24 cellular contexts compared by ENCODE assay signal in the genomic region with DNA sequence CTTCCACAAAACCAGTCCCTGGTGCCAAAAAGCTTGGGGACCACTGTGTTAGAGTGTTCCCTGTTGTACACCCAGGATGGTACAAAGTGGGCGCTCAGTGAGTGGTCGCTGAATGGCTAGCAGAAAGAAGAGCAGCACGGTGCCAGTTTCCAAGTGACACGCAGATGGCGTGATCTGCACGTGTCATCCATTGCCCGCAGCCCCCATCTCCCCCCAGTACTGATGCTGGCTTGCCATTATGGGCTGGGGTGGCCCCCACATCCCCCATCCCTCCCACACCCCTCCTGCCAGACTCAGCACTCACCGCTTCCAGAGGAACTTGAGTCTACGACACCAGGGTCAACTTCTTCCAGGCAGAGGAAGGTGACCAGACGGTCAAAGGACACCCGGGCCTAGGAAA. TPM values are rescaled to one million over a fixed set of nuclear protein-coding genes. Genes with fewer than 3 reads are reported as not detected.
"Had no signal": no experiment of that assay in that cellular context is flagged by ENCODE, and none has a peak within 500 bp of the region (broad histone marks: within the 10 kb centered on the region; RNA-seq: fewer than 3 reads in every experiment).

No MANE protein-coding gene starts in this region.

- H3K36me3 Mint-ChIP-seq: activated CD4-positive, alpha-beta memory T cell treated with anti-CD3 and anti-CD28 coated beads for 36 hours; activated naive CD4-positive, alpha-beta T cell treated with anti-CD3 and anti-CD28 coated beads, Interleukin-2, amount 50 U/mL, for 72 hours; activated naive CD8-positive, alpha-beta T cell treated with anti-CD3 and anti-CD28 coated beads for 36 hours had no signal

- H3K36me3 ChIP-seq: adrenal gland, brain microvascular endothelial cell, breast epithelium had no signal

- H3K27me3 Mint-ChIP-seq: activated CD8-positive, alpha-beta T cell treated with anti-CD3 and anti-CD28 coated beads for 36 hours had no signal

- H3K9me3 Mint-ChIP-seq: activated B cell treated with CpG ODN at 0.5 μM for 24 hours; activated CD4-positive, alpha-beta memory T cell treated with anti-CD3 and anti-CD28 coated beads for 36 hours; activated CD4-positive, alpha-beta T cell treated with anti-CD3 and anti-CD28 coated beads, Interleukin-2, amount 10 ng/mL, durations not matched to agents 24 days and 14 days; activated CD8-positive, alpha-beta T cell treated with anti-CD3 and anti-CD28 coated beads for 36 hours; activated naive CD4-positive, alpha-beta T cell treated with anti-CD3 and anti-CD28 coated beads for 36 hours; activated naive CD4-positive, alpha-beta T cell treated with anti-CD3 and anti-CD28 coated beads, Interleukin-2, amount 50 U/mL, for 72 hours; activated naive CD8-positive, alpha-beta T cell treated with anti-CD3 and anti-CD28 coated beads for 36 hours; activated T-cell treated with anti-CD3 and anti-CD28 coated beads, Interleukin-2, amount 50 U/mL, for 4 hours; activated T-cell treated with anti-CD3 and anti-CD28 coated beads, Interleukin-2, amount 50 U/mL, for 72 hours; activated T-helper 1 cell treated with anti-CD3 and anti-CD28 coated beads, Interleukin-12 subunit alpha, Interleukin-12 subunit beta, Interleukin-2, Interleukin-4 antibody, amounts not matched to agents 30 ng/mL and 10 ng/mL and 1 ng/mL, durations not matched to agents 14 hours and 24 hours and 36 hours; activated T-helper 17 cell treated with anti-CD3 and anti-CD28 coated beads, Interleukin-2, amount 50 U/mL, for 72 hours; T-helper 1 cell treated with Interleukin-12 subunit alpha and Interleukin-12 subunit beta and Interleukin-4 antibody, amounts not matched to agents 30 μg/mL and 1 μg/mL, for 36 hours; T-helper 2 cell treated with Interferon-gamma antibody and Interleukin-4, amounts not matched to agents 5 μg/mL and 100 μg/mL, for 36 hours had no signal

- H3K9me3 ChIP-seq: adrenal gland, body of pancreas, breast epithelium had no signal

- H3K27ac Mint-ChIP-seq: activated B cell treated with CpG ODN at 0.5 μM for 24 hours; activated CD4-positive, alpha-beta memory T cell treated with anti-CD3 and anti-CD28 coated beads for 36 hours; activated CD4-positive, alpha-beta T cell treated with anti-CD3 and anti-CD28 coated beads, Interleukin-2, amount 10 ng/mL, durations not matched to agents 24 days and 14 days; activated CD8-positive, alpha-beta T cell treated with anti-CD3 and anti-CD28 coated beads for 36 hours; activated naive CD4-positive, alpha-beta T cell treated with anti-CD3 and anti-CD28 coated beads for 36 hours; activated naive CD4-positive, alpha-beta T cell treated with anti-CD3 and anti-CD28 coated beads, Interleukin-2, amount 50 U/mL, for 72 hours; activated naive CD8-positive, alpha-beta T cell treated with anti-CD3 and anti-CD28 coated beads for 36 hours; activated T-cell treated with anti-CD3 and anti-CD28 coated beads, Interleukin-2, amount 50 U/mL, for 72 hours; activated T-helper 1 cell treated with anti-CD3 and anti-CD28 coated beads, Interleukin-12 subunit alpha, Interleukin-12 subunit beta, Interleukin-2, Interleukin-4 antibody, amounts not matched to agents 30 ng/mL and 10 ng/mL and 1 ng/mL, durations not matched to agents 14 hours and 24 hours and 36 hours; activated T-helper 17 cell treated with anti-CD3 and anti-CD28 coated beads, Interleukin-2, amount 50 U/mL, for 72 hours; T-helper 1 cell treated with Interleukin-12 subunit alpha and Interleukin-12 subunit beta and Interleukin-4 antibody, amounts not matched to agents 30 μg/mL and 1 μg/mL, for 36 hours; T-helper 2 cell treated with Interferon-gamma antibody and Interleukin-4, amounts not matched to agents 5 μg/mL and 100 μg/mL, for 36 hours had no signal

- DNase-seq: activated T-cell treated with anti-CD3 and anti-CD28 coated beads for 4 hours, amniotic stem cell, aorta had no signal

- FAIRE-seq: astrocyte, TTC549 had no signal

- H3K27me3 ChIP-seq: adrenal gland, body of pancreas, brain microvascular endothelial cell, breast epithelium had no signal

- H3K4me1 ChIP-seq: adrenal gland, body of pancreas, breast epithelium had no signal

- H3K4me3 ChIP-seq: adrenal gland, body of pancreas, breast epithelium had no signal

- H3K4me1 Mint-ChIP-seq: activated B cell treated with CpG ODN at 0.5 μM for 24 hours; activated CD4-positive, alpha-beta T cell treated with anti-CD3 and anti-CD28 coated beads, Interleukin-2, amount 10 ng/mL, durations not matched to agents 24 days and 14 days; activated naive CD8-positive, alpha-beta T cell treated with anti-CD3 and anti-CD28 coated beads for 36 hours; activated T-helper 17 cell treated with anti-CD3 and anti-CD28 coated beads, Interleukin-2, amount 50 U/mL, for 72 hours had no signal

- ATAC-seq: activated CD8-positive, alpha-beta T cell treated with anti-CD3 and anti-CD28 coated beads for 36 hours; activated T-cell treated with anti-CD3 and anti-CD28 coated beads, Interleukin-2, amount 50 U/mL, for 4 hours; activated T-cell treated with anti-CD3 and anti-CD28 coated beads, Interleukin-2, amount 50 U/mL, for 72 hours; activated T-helper 17 cell treated with anti-CD3 and anti-CD28 coated beads, Interleukin-2, amount 50 U/mL, for 72 hours had no signal

- H3K27ac ChIP-seq: adrenal gland, body of pancreas, brain microvascular endothelial cell, breast epithelium, VCaP had no signal

- H3K4me3 Mint-ChIP-seq: activated B cell treated with CpG ODN at 0.5 μM for 24 hours; activated CD4-positive, alpha-beta memory T cell treated with anti-CD3 and anti-CD28 coated beads for 36 hours; activated CD4-positive, alpha-beta T cell treated with anti-CD3 and anti-CD28 coated beads, Interleukin-2, amount 10 ng/mL, durations not matched to agents 24 days and 14 days; activated CD8-positive, alpha-beta T cell treated with anti-CD3 and anti-CD28 coated beads for 36 hours; activated naive CD4-positive, alpha-beta T cell treated with anti-CD3 and anti-CD28 coated beads for 36 hours; activated naive CD8-positive, alpha-beta T cell treated with anti-CD3 and anti-CD28 coated beads for 36 hours; activated T-cell treated with anti-CD3 and anti-CD28 coated beads, Interleukin-2, amount 50 U/mL, for 4 hours; activated T-cell treated with anti-CD3 and anti-CD28 coated beads, Interleukin-2, amount 50 U/mL, for 72 hours; activated T-helper 1 cell treated with anti-CD3 and anti-CD28 coated beads, Interleukin-12 subunit alpha, Interleukin-12 subunit beta, Interleukin-2, Interleukin-4 antibody, amounts not matched to agents 30 ng/mL and 10 ng/mL and 1 ng/mL, durations not matched to agents 14 hours and 24 hours and 36 hours; activated T-helper 17 cell treated with anti-CD3 and anti-CD28 coated beads, Interleukin-2, amount 50 U/mL, for 72 hours; T-helper 1 cell treated with Interleukin-12 subunit alpha and Interleukin-12 subunit beta and Interleukin-4 antibody, amounts not matched to agents 30 μg/mL and 1 μg/mL, for 36 hours; T-helper 2 cell treated with Interferon-gamma antibody and Interleukin-4, amounts not matched to agents 5 μg/mL and 100 μg/mL, for 36 hours had no signal

RNA-seq across cellular contexts. Expression of a gene that starts 36.5 kb away (rescaled TPM):
- total RNA-seq: activated B cell treated with CpG ODN at 0.5 μM for 24 hours; activated CD4-positive, alpha-beta memory T cell treated with anti-CD3 and anti-CD28 coated beads for 36 hours; activated CD4-positive, alpha-beta T cell treated with anti-CD3 and anti-CD28 coated beads, Interleukin-2, amount 10 ng/mL, durations not matched to agents 24 days and 14 days; activated CD8-positive, alpha-beta memory T cell treated with anti-CD3 and anti-CD28 coated beads for 36 hours; activated CD8-positive, alpha-beta T cell treated with anti-CD3 and anti-CD28 coated beads for 36 hours; activated naive CD4-positive, alpha-beta T cell treated with anti-CD3 and anti-CD28 coated beads for 36 hours; activated naive CD4-positive, alpha-beta T cell treated with anti-CD3 and anti-CD28 coated beads, Interleukin-2, amount 50 U/mL, for 72 hours; activated naive CD8-positive, alpha-beta T cell treated with anti-CD3 and anti-CD28 coated beads for 36 hours; activated T-cell treated with anti-CD3 and anti-CD28 coated beads, Interleukin-2, amount 50 U/mL, for 4 hours; activated T-cell treated with anti-CD3 and anti-CD28 coated beads, Interleukin-2, amount 50 U/mL, for 72 hours; activated T-helper 1 cell treated with anti-CD3 and anti-CD28 coated beads, Interleukin-12 subunit alpha, Interleukin-12 subunit beta, Interleukin-2, Interleukin-4 antibody, amounts not matched to agents 30 ng/mL and 10 ng/mL and 1 ng/mL, durations not matched to agents 14 hours and 24 hours and 36 hours had no signal
